8 cellular contexts compared by ENCODE assay signal in genomic region chr3:176430244-176430893, GRCh38.
DNase-seq lines count a peak whose midpoint lies in the region; ATAC-seq, FAIRE-seq and TF ChIP-seq lines count a peak whose summit lies in the region.

No MANE protein-coding gene starts in this region.

- H3K9me3 ChIP-seq in adrenal gland (replicated peaks in 1 of 3), result no peaks in the 10 kb centered on the region
- no peaks in the 10 kb centered on the region for H3K9me3 ChIP-seq in effector memory CD4-positive, alpha-beta T cell (ENCODE audit: control insufficient read depth, low read length)

- H3K4me3 ChIP-seq in adrenal gland, result no peak overlapping the region
- H3K4me3 ChIP-seq in effector memory CD4-positive, alpha-beta T cell (ENCODE audit: insufficient read depth, low read depth, low read length, poor library complexity, severe bottlenecking), result no peak overlapping the region

- intact Hi-C loops in adrenal gland (cut with DNase I), result no loop called here

- peak; percentile 14 to 62 (median 42) for TF ChIP-seq CTCF in adrenal gland (IDR thresholded peaks at IDR 0.05)

- no peaks in the 10 kb centered on the region for H3K4me1 ChIP-seq in adrenal gland (replicated peaks in 1 of 2)
- no peaks in the 10 kb centered on the region for H3K4me1 ChIP-seq in effector memory CD4-positive, alpha-beta T cell (ENCODE audit: control insufficient read depth, insufficient read depth, low read length, poor library complexity, severe bottlenecking)

- peak; percentile 58 for ATAC-seq in GM19035 (IDR thresholded peaks at IDR 0.05; ENCODE audit: unreplicated experiment)
- no peak for ATAC-seq in HG02642 (IDR thresholded peaks at IDR 0.05; ENCODE audit: poor library complexity, unreplicated experiment)

- peak; percentile 14 to 22 for DNase-seq in AML-193 (lab: John Stamatoyannopoulos, UW)
- peak; percentile 63 for DNase-seq in NCI-H1694 treated with DMSO at 0.1 percent for 48 hours (lab: John Stamatoyannopoulos, UW)
- DNase-seq in adrenal gland, result peak in 1 of 7 donors; percentile 2
- no peak for DNase-seq in effector memory CD4-positive, alpha-beta T cell
- no peak for DNase-seq in effector CD4-positive, alpha-beta T cell

- peak; percentile 98 for FAIRE-seq in islet of Langerhans (lab: Jason Lieb, UNC)

- H3K36me3 ChIP-seq in adrenal gland (replicated peaks in 1 of 2), result no peaks in the 10 kb centered on the region
- H3K36me3 ChIP-seq in effector memory CD4-positive, alpha-beta T cell (ENCODE audit: control insufficient read depth, insufficient read depth, low read length), result no peaks in the 10 kb centered on the region

- no peak for TF ChIP-seq POLR2A in adrenal gland (IDR thresholded peaks at IDR 0.05)

- no peaks in the 10 kb centered on the region for H3K27me3 ChIP-seq in adrenal gland
- no peaks in the 10 kb centered on the region for H3K27me3 ChIP-seq in effector memory CD4-positive, alpha-beta T cell (replicated peaks; ENCODE audit: control insufficient read depth, insufficient read depth, low read length, poor library complexity, severe bottlenecking)

- no peak overlapping the region for H3K27ac ChIP-seq in adrenal gland
- H3K27ac ChIP-seq in effector memory CD4-positive, alpha-beta T cell (ENCODE audit: insufficient read depth, low read length, poor library complexity, severe bottlenecking), result no peak overlapping the region

- WGBS in adrenal gland, 4 donors, result 44 to 54% (median 46%) methylated on average over 2 of the region's 2 CpGs

Comparison
In these comparisons a context has a peak if more than half of its experiments do, and no peak if none do; other contexts are left out.
1. DNase-seq: peak in AML-193 (2 of 2) and NCI-H1694 treated with DMSO at 0.1 percent for 48 hours (single experiment); none in effector memory CD4-positive, alpha-beta T cell (0 of 3) and effector CD4-positive, alpha-beta T cell (single experiment).